In genomic region chr6:152323376-152323775, GRCh38 we compare ENCODE assay signal across 39 cellular contexts.
"Had no signal": no experiment of that assay in that cellular context is flagged by ENCODE, and none has a peak within 500 bp of the region (broad histone marks: within the 10 kb centered on the region; RNA-seq: fewer than 3 reads in every experiment).

No MANE protein-coding gene starts in this region.

- H3K4me3 ChIP-seq: ascending aorta, cardiac muscle cell, MG63, Peyer's patch, SJSA1 had no signal

- ATAC-seq: activated CD8-positive, alpha-beta T cell treated with anti-CD3 and anti-CD28 coated beads, Interleukin-2, amount 10 ng/mL, durations not matched to agents 7 days and 5 days; PC-3 had no signal

- H3K27me3 Mint-ChIP-seq: activated naive CD4-positive, alpha-beta T cell treated with anti-CD3 and anti-CD28 coated beads, Interleukin-2, amount 50 U/mL, for 24 hours; activated T-cell treated with anti-CD3 and anti-CD28 coated beads, Interleukin-2, amount 50 U/mL, for 24 hours; central memory CD8-positive, alpha-beta T cell had no signal

- H3K36me3 ChIP-seq: MG63 had no signal

- H3K9me3 Mint-ChIP-seq: activated B cell treated with CpG ODN at 0.5 μM for 24 hours; activated naive CD4-positive, alpha-beta T cell treated with anti-CD3 and anti-CD28 coated beads, Interleukin-2, amount 50 U/mL, for 24 hours; activated naive CD8-positive, alpha-beta T cell treated with anti-CD3 and anti-CD28 coated beads, Interleukin-2, amount 10 ng/mL, durations not matched to agents 7 days and 5 days; activated T-cell treated with anti-CD3 and anti-CD28 coated beads, Interleukin-2, amount 50 U/mL, for 24 hours; activated T-helper 2 cell treated with anti-CD3 and anti-CD28 coated beads, Interferon-gamma antibody, Interleukin-2, Interleukin-4, amounts not matched to agents 10 μg/mL and 5 μg/mL and 100 μg/mL, durations not matched to agents 14 hours and 24 hours and 36 hours; central memory CD8-positive, alpha-beta T cell; T-helper 1 cell treated with Interleukin-12 subunit alpha and Interleukin-12 subunit beta and Interleukin-4 antibody, amounts not matched to agents 30 μg/mL and 1 μg/mL, for 36 hours; T-helper 2 cell treated with Interferon-gamma antibody and Interleukin-4, amounts not matched to agents 5 μg/mL and 100 μg/mL, for 36 hours had no signal

- H3K4me2 ChIP-seq: SK-N-SH had no signal

- H3K4me1 Mint-ChIP-seq: activated B cell treated with CpG ODN at 0.5 μM for 24 hours; activated naive CD4-positive, alpha-beta T cell treated with anti-CD3 and anti-CD28 coated beads, Interleukin-2, amount 50 U/mL, for 24 hours; activated naive CD8-positive, alpha-beta T cell treated with anti-CD3 and anti-CD28 coated beads, Interleukin-2, amount 10 ng/mL, durations not matched to agents 7 days and 5 days; central memory CD8-positive, alpha-beta T cell had no signal

- DNase-seq: activated B cell treated with CpG ODN at 0.5 μM for 24 hours; activated CD4-positive, alpha-beta T cell treated with anti-CD3 and anti-CD28 coated beads for 1 hour; activated CD4-positive, alpha-beta T cell treated with anti-CD3 and anti-CD28 coated beads for 48 hours; activated CD4-positive, alpha-beta T cell treated with anti-CD3 and anti-CD28 coated beads, Interleukin-2, amount 50 U/mL, for 4 hours; activated CD8-positive, alpha-beta T cell treated with anti-CD3 and anti-CD28 coated beads, Interleukin-2, amount 10 ng/mL, durations not matched to agents 7 days and 5 days; activated gamma-delta T cell; activated naive CD4-positive, alpha-beta T cell treated with Interleukin-2 at 50 U/mL for 16 hours; activated naive CD8-positive, alpha-beta T cell treated with anti-CD3 and anti-CD28 coated beads, Interleukin-2, amount 10 ng/mL, durations not matched to agents 7 days and 5 days; activated T-cell treated with anti-CD3 and anti-CD28 coated beads, Interleukin-2, amount 50 U/mL, for 24 hours; amygdala; Kasumi-1; KG1; MG63; NCI-H1048; NCI-H1105 treated with DMSO at 0.1 percent for 48 hours; NCI-H1436; NCI-H1694; NCI-H1930; NCI-H2081 treated with DMSO at 0.1 percent for 48 hours; NCI-H2171; NCI-H2227 treated with DMSO at 0.1 percent for 48 hours; NCI-H446; NCI-H510A treated with DMSO at 0.1 percent for 48 hours; NCI-H526 treated with DMSO at 0.1 percent for 48 hours; NCI-H82; NK-92 treated with Interleukin-12 subunit alpha and Interleukin-12 subunit beta, amount 100 ng/mL, for 24 hours; PC-3; Peyer's patch; RPMI8226; SHP77 treated with DMSO at 0.1 percent for 48 hours; SK-N-SH had no signal

- H3K9me2 ChIP-seq: SK-N-SH had no signal

- H3K36me3 Mint-ChIP-seq: activated naive CD4-positive, alpha-beta T cell treated with anti-CD3 and anti-CD28 coated beads, Interleukin-2, amount 50 U/mL, for 24 hours; activated naive CD8-positive, alpha-beta T cell treated with anti-CD3 and anti-CD28 coated beads, Interleukin-2, amount 10 ng/mL, durations not matched to agents 7 days and 5 days had no signal

- H3K4me3 Mint-ChIP-seq: activated B cell treated with CpG ODN at 0.5 μM for 24 hours; activated CD8-positive, alpha-beta T cell treated with anti-CD3 and anti-CD28 coated beads, Interleukin-2, amount 10 ng/mL, durations not matched to agents 7 days and 5 days; activated naive CD4-positive, alpha-beta T cell treated with anti-CD3 and anti-CD28 coated beads, Interleukin-2, amount 50 U/mL, for 24 hours; activated naive CD8-positive, alpha-beta T cell treated with anti-CD3 and anti-CD28 coated beads, Interleukin-2, amount 10 ng/mL, durations not matched to agents 7 days and 5 days; activated T-cell treated with anti-CD3 and anti-CD28 coated beads, Interleukin-2, amount 50 U/mL, for 24 hours; central memory CD8-positive, alpha-beta T cell; T-helper 1 cell treated with Interleukin-12 subunit alpha and Interleukin-12 subunit beta and Interleukin-4 antibody, amounts not matched to agents 30 μg/mL and 1 μg/mL, for 36 hours; T-helper 2 cell treated with Interferon-gamma antibody and Interleukin-4, amounts not matched to agents 5 μg/mL and 100 μg/mL, for 36 hours had no signal

- H3K9ac ChIP-seq: SK-N-SH had no signal

- H3K4me1 ChIP-seq: Peyer's patch, SJSA1 had no signal

- H3K27me3 ChIP-seq: ascending aorta, MG63, Peyer's patch, SJSA1 had no signal

- H3K27ac ChIP-seq: ascending aorta, cardiac muscle cell, Peyer's patch, SJSA1 had no signal

- H3K27ac Mint-ChIP-seq: activated B cell treated with CpG ODN at 0.5 μM for 24 hours; activated CD8-positive, alpha-beta T cell treated with anti-CD3 and anti-CD28 coated beads, Interleukin-2, amount 10 ng/mL, durations not matched to agents 7 days and 5 days; activated naive CD4-positive, alpha-beta T cell treated with anti-CD3 and anti-CD28 coated beads, Interleukin-2, amount 50 U/mL, for 24 hours; activated naive CD8-positive, alpha-beta T cell treated with anti-CD3 and anti-CD28 coated beads, Interleukin-2, amount 10 ng/mL, durations not matched to agents 7 days and 5 days; activated T-cell treated with anti-CD3 and anti-CD28 coated beads, Interleukin-2, amount 50 U/mL, for 24 hours; activated T-helper 2 cell treated with anti-CD3 and anti-CD28 coated beads, Interferon-gamma antibody, Interleukin-2, Interleukin-4, amounts not matched to agents 10 μg/mL and 5 μg/mL and 100 μg/mL, durations not matched to agents 14 hours and 24 hours and 36 hours; T-helper 1 cell treated with Interleukin-12 subunit alpha and Interleukin-12 subunit beta and Interleukin-4 antibody, amounts not matched to agents 30 μg/mL and 1 μg/mL, for 36 hours; T-helper 2 cell treated with Interferon-gamma antibody and Interleukin-4, amounts not matched to agents 5 μg/mL and 100 μg/mL, for 36 hours had no signal

- H3K9me3 ChIP-seq: ascending aorta, MG63, Peyer's patch, SJSA1, SK-N-SH had no signal
